Comparison of ENCODE assay signal across 1 cellular context in the genomic region with DNA sequence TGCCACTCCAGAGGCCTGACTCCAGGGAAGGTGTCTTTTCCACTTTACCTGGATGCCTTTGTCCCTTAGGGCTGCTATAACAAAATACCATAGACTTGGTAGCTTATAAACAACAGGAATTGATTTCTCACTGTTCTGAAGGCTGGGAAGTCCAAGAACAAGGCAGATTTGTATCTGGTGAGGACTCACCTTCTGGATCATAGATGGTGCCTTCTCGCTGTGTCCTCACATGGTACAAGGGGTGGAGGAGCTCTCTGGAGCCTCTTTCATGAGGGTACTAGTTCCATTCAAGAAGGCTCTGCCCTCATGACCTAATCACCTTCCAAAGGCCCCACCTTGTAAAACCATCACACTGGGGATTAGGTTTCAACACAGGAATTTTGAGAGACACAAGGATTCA.
TF ChIP-seq lines count a peak whose summit lies in the region.

No MANE protein-coding gene starts in this region.

TF ChIP-seq in HepG2, 621 proteins besides CTCF, POLR2A, EP300 and RAD21:
- no peak for TF ChIP-seq PCBP2 (optimal IDR thresholded peaks at IDR 0.05; ENCODE audit: low read depth, low read length, poor library complexity, severe bottlenecking)
- no peak for TF ChIP-seq ZNF788 (CRISPR knock-in tag; IDR thresholded peaks at IDR 0.05; ENCODE audit: borderline replicate concordance)
- TF ChIP-seq ZNF564 (CRISPR knock-in tag; IDR thresholded peaks at IDR 0.05): peak; percentile 92
- TF ChIP-seq HNRNPLL (IDR thresholded peaks at IDR 0.05; ENCODE audit: low read depth, low read length, poor library complexity, severe bottlenecking): no peak
